In genomic region chr12:11904124-11904523, GRCh38 we compare ENCODE assay signal across 26 cellular contexts.
"Had no signal": no experiment of that assay in that cellular context is flagged by ENCODE, and none has a peak within 500 bp of the region (broad histone marks: within the 10 kb centered on the region; RNA-seq: fewer than 3 reads in every experiment).

No MANE protein-coding gene starts in this region.

- H3K4me3 Mint-ChIP-seq: activated CD8-positive, alpha-beta T cell treated with anti-CD3 and anti-CD28 coated beads for 36 hours; activated naive CD4-positive, alpha-beta T cell treated with anti-CD3 and anti-CD28 coated beads for 36 hours; activated naive CD8-positive, alpha-beta T cell treated with anti-CD3 and anti-CD28 coated beads, Interleukin-2, amount 10 ng/mL, durations not matched to agents 7 days and 5 days; activated T-cell treated with anti-CD3 and anti-CD28 coated beads, Interleukin-2, amount 50 U/mL, for 4 hours; brain; nephron; T-helper 1 cell treated with Interleukin-12 subunit alpha and Interleukin-12 subunit beta and Interleukin-4 antibody, amounts not matched to agents 30 μg/mL and 1 μg/mL, for 36 hours had no signal

- H3K27ac ChIP-seq: ascending aorta, esophagus muscularis mucosa, foreskin keratinocyte, heart right ventricle, left lung, lower lobe of right lung, spleen, tibial nerve had no signal

- H3K36me3 Mint-ChIP-seq: brain had no signal

- H3K4me3 ChIP-seq: ascending aorta, esophagus muscularis mucosa, heart right ventricle, left lung, lower lobe of right lung, spleen, tibial nerve had no signal

- FAIRE-seq: endothelial cell of umbilical vein had no signal

- DNase-seq: activated CD4-positive, alpha-beta T cell treated with anti-CD3 and anti-CD28 coated beads, Interleukin-2, amount 50 U/mL, for 1 hour; activated CD4-positive, CD25-positive, alpha-beta regulatory T cell treated with anti-CD3 and anti-CD28 coated beads, Interleukin-2, amount 50 U/mL, for 72 hours; activated CD8-positive, alpha-beta T cell treated with anti-CD3 and anti-CD28 coated beads for 36 hours; activated effector memory CD4-positive, alpha-beta T cell treated with anti-CD3 and anti-CD28 coated beads, Interleukin-2, amount 50 U/mL, for 16 hours; activated naive CD4-positive, alpha-beta T cell treated with anti-CD3 and anti-CD28 coated beads for 36 hours; activated naive CD8-positive, alpha-beta T cell treated with anti-CD3 and anti-CD28 coated beads, Interleukin-2, amount 10 ng/mL, durations not matched to agents 7 days and 5 days; activated T-cell treated with anti-CD3 and anti-CD28 coated beads, Interleukin-2, amount 50 U/mL, for 4 hours; caudate nucleus; cortex of kidney; heart right ventricle; left lung; lower lobe of right lung; mesendoderm; posterior cingulate gyrus; right cardiac atrium; spleen; stimulated activated naive CD4-positive, alpha-beta T cell treated with Interleukin-2 at 50 U/mL for 16 hours; T1000 had no signal

- H3K36me3 ChIP-seq: ascending aorta, esophagus muscularis mucosa, heart right ventricle, left lung, lower lobe of right lung, spleen, tibial nerve had no signal

- H3K27me3 ChIP-seq: ascending aorta, esophagus muscularis mucosa, foreskin keratinocyte, heart right ventricle, left lung, spleen, tibial nerve had no signal

- H3K27ac Mint-ChIP-seq: activated CD8-positive, alpha-beta T cell treated with anti-CD3 and anti-CD28 coated beads for 36 hours; activated naive CD4-positive, alpha-beta T cell treated with anti-CD3 and anti-CD28 coated beads for 36 hours; activated naive CD8-positive, alpha-beta T cell treated with anti-CD3 and anti-CD28 coated beads, Interleukin-2, amount 10 ng/mL, durations not matched to agents 7 days and 5 days; brain; nephron; T-helper 1 cell treated with Interleukin-12 subunit alpha and Interleukin-12 subunit beta and Interleukin-4 antibody, amounts not matched to agents 30 μg/mL and 1 μg/mL, for 36 hours had no signal

- ATAC-seq: activated CD8-positive, alpha-beta T cell treated with anti-CD3 and anti-CD28 coated beads for 36 hours; activated T-cell treated with anti-CD3 and anti-CD28 coated beads, Interleukin-2, amount 50 U/mL, for 4 hours; foreskin keratinocyte; heart right ventricle; left lung; lower lobe of right lung; right cardiac atrium had no signal

- H3K4me1 ChIP-seq: esophagus muscularis mucosa, foreskin keratinocyte, heart right ventricle, left lung, lower lobe of right lung, spleen, tibial nerve had no signal

- H3K4me1 Mint-ChIP-seq: brain, nephron had no signal
